Comparison of ENCODE assay signal across 11 cellular contexts in genomic region chr14:56482306-56482705, GRCh38.
A peak's percentile ranks its signal among the peaks of the same experiment; 100 is the strongest.
DNase-seq lines count a peak whose midpoint lies in the region; ATAC-seq, FAIRE-seq and TF ChIP-seq lines count a peak whose summit lies in the region.
"Had no signal": no experiment of that assay in that cellular context is flagged by ENCODE, and none has a peak within 500 bp of the region (broad histone marks: within the 10 kb centered on the region; RNA-seq: fewer than 3 reads in every experiment).

No MANE protein-coding gene starts in this region.

- ATAC-seq in Panc1: no peak; the same call in 1 of the 2 replicates
- no peak for ATAC-seq in GM18858 (IDR thresholded peaks at IDR 0.05; ENCODE audit: unreplicated experiment)

- no TSS peak for BruUV-seq in Panc1 (replicated peaks; lab: Mats Ljungman, UMichigan)

- H3K9me3 ChIP-seq in Panc1 (ENCODE audit: control insufficient read depth, insufficient read depth, low read depth, low read length) (no peaks in the 10 kb centered on the region), suprapubic skin (no peaks in the 10 kb centered on the region)
- H3K9me3 ChIP-seq: neutrophil had no signal

- POLR2A ChIA-PET in Panc1 (lab: Charles Lee): no interaction called here

- in situ Hi-C loops in Panc1 (cut with HindIII; ENCODE audit: low pct_unique_long_range_greater_than_20kb, low sequenced_read_pairs): no loop called here

- TF ChIP-seq EP300 in suprapubic skin (IDR thresholded peaks at IDR 0.05): no peak

- intact Hi-C loops in Panc1 (cut with micrococcal nuclease; ENCODE audit: unreplicated experiment): no loop called here

- H3K4me3 ChIP-seq in Panc1 (ENCODE audit: low read depth in 2 of 2, low read length in 2 of 2) (no peak overlapping the region), suprapubic skin (no peak overlapping the region)

- peak; percentile 96 for FAIRE-seq in HTR-8/SVneo (lab: Jason Lieb, UNC)
- no peak for FAIRE-seq in GM12891 (lab: Jason Lieb, UNC)

- no peaks in the 10 kb centered on the region for H3K36me3 ChIP-seq in Panc1 (ENCODE audit: control insufficient read depth, insufficient read depth, low read length)
- no peaks in the 10 kb centered on the region for H3K36me3 ChIP-seq in suprapubic skin
- H3K36me3 ChIP-seq: neutrophil had no signal

- 68% methylated on average over 5 of the region's 5 CpGs for WGBS in suprapubic skin

- no peak for TF ChIP-seq POLR2A in GM12891 (IDR thresholded peaks at IDR 0.05; ENCODE audit: low read depth, low read length)
- TF ChIP-seq POLR2A in suprapubic skin (IDR thresholded peaks at IDR 0.05): no peak

- TF ChIP-seq CTCF in Panc1 (IDR thresholded peaks at IDR 0.05) (peak; percentile 27), suprapubic skin (IDR thresholded peaks at IDR 0.05) (no peak)

- H3K27ac ChIP-seq in Panc1 (ENCODE audit: low read length) (no peak overlapping the region), suprapubic skin (no peak overlapping the region)
- H3K27ac ChIP-seq: neutrophil had no signal

- peak; percentile 26 for DNase-seq in DMS53 treated with DMSO at 0.1 percent for 48 hours (lab: John Stamatoyannopoulos, UW; ENCODE audit: unreplicated experiment)
- DNase-seq in HTR-8/SVneo (ENCODE audit: insufficient read length, low spot score): peak; percentile 57
- DNase-seq in Panc1 (ENCODE audit: low read depth, low spot score): no peak
- DNase-seq in iPS DF 4.7 (ENCODE audit: extremely low read depth, low spot score): peak; percentile 41
- no peak for DNase-seq in GM12891 (ENCODE audit: insufficient read length, low spot score)
- no peak for DNase-seq in suprapubic skin (ENCODE audit: low spot score in 2 of 2)
- no peak for DNase-seq in glomerular visceral epithelial cell (ENCODE audit: extremely low spot score)
- DNase-seq: activated CD4-positive, alpha-beta T cell treated with anti-CD3 and anti-CD28 coated beads for 4 hours; effector CD8-positive, alpha-beta T cell had no signal

- CTCF ChIA-PET in Panc1 (lab: Charles Lee): no interaction called here

- H3K4me1 ChIP-seq in Panc1 (ENCODE audit: control insufficient read depth, insufficient read depth, low read length) (no peaks in the 10 kb centered on the region), suprapubic skin (no peaks in the 10 kb centered on the region)

- no peaks in the 10 kb centered on the region for H3K27me3 ChIP-seq in Panc1 (ENCODE audit: control insufficient read depth, insufficient read depth, low read length)
- H3K27me3 ChIP-seq in suprapubic skin: no peaks in the 10 kb centered on the region
- H3K27me3 ChIP-seq: neutrophil had no signal

TF ChIP-seq in GM12891, 5 proteins besides CTCF, POLR2A, EP300 and RAD21:
- no peak for TF ChIP-seq POU2F2 (IDR thresholded peaks at IDR 0.05; ENCODE audit: low read depth, low read length)
- no peak for TF ChIP-seq PAX5 (IDR thresholded peaks at IDR 0.05; ENCODE audit: insufficient read depth, low read length, severe bottlenecking)
- TF ChIP-seq POLR2AphosphoS5 (IDR thresholded peaks at IDR 0.05; ENCODE audit: low read depth, low read length): no peak
- TF ChIP-seq TAF1 (IDR thresholded peaks at IDR 0.05; ENCODE audit: low read depth, low read length): no peak
- TF ChIP-seq SPI1 (IDR thresholded peaks at IDR 0.05; ENCODE audit: low read depth, low read length): no peak

Comparison
In these comparisons a context has a peak if more than half of its experiments do, and no peak if none do; other contexts are left out.
1. DNase-seq: peak in DMS53 treated with DMSO at 0.1 percent for 48 hours (single experiment), HTR-8/SVneo (single experiment) and iPS DF 4.7 (single experiment); none in Panc1 (single experiment), GM12891 (single experiment), suprapubic skin (0 of 2) and glomerular visceral epithelial cell (single experiment).